Comparison of ENCODE assay signal across 10 cellular contexts in genomic region chr10:4343798-4344370, GRCh38.
DNase-seq lines count a peak whose midpoint lies in the region; TF ChIP-seq lines count a peak whose summit lies in the region.
"Had no signal": no experiment of that assay in that cellular context is flagged by ENCODE, and none has a peak within 500 bp of the region (broad histone marks: within the 10 kb centered on the region; RNA-seq: fewer than 3 reads in every experiment).

No MANE protein-coding gene starts in this region.

- peak overlapping the region; percentile 76 for H3K14ac ChIP-seq in trophoblast cell (ENCODE audit: low read length)

- peak overlapping the region; percentile 41 for H3K9ac ChIP-seq in fibroblast of lung (ENCODE audit: insufficient read depth, low read length)
- H3K9ac ChIP-seq in trophoblast cell (ENCODE audit: low read length), result no peak overlapping the region

- H3K18ac ChIP-seq in trophoblast cell (ENCODE audit: low read length), result peak overlapping the region; percentile 51

- no CpG with 5 or more reads among the region's 5 CpGs for WGBS in trophoblast cell (ENCODE audit: extremely low coverage, insufficient coverage, insufficient read length)

- H3K27me3 ChIP-seq in SJSA1 (replicated peaks), result no peaks in the 10 kb centered on the region
- no peaks in the 10 kb centered on the region for H3K27me3 ChIP-seq in fibroblast of lung (ENCODE audit: control insufficient read depth, insufficient read depth, low read length)
- H3K27me3 ChIP-seq in trophoblast cell (ENCODE audit: insufficient read depth, low read length), result no peaks in the 10 kb centered on the region

- peak overlapping the region; percentile 18 for H3K4ac ChIP-seq in trophoblast cell (ENCODE audit: low read depth, low read length)

- no peaks in the 10 kb centered on the region for H3K79me2 ChIP-seq in fibroblast of lung (ENCODE audit: control insufficient read depth, insufficient read depth, low read length)
- no peaks in the 10 kb centered on the region for H3K79me2 ChIP-seq in trophoblast cell (ENCODE audit: control insufficient read depth, insufficient read depth, low read length, poor library complexity)

- H4K12ac ChIP-seq in trophoblast cell (ENCODE audit: low read depth, low read length), result peak overlapping the region; percentile 10

- H2AK5ac ChIP-seq in trophoblast cell (ENCODE audit: low read length), result peak overlapping the region; percentile 84

- peak overlapping the region; percentile 90 for H2BK12ac ChIP-seq in trophoblast cell (ENCODE audit: low read length)

- peak overlapping the region; percentile 97 for H2BK5ac ChIP-seq in trophoblast cell (ENCODE audit: low read depth, low read length, poor library complexity)

- H2BK120ac ChIP-seq in trophoblast cell (ENCODE audit: insufficient read depth, low read length, poor library complexity), result peak overlapping the region; percentile 93

- TF ChIP-seq CTCF in AG10803 (conservative IDR thresholded peaks at IDR 0.05; ENCODE audit: low read length) (0 out of 2 replicates have a peak, but pooled peaks have one; percentile 13), fibroblast of lung (conservative IDR thresholded peaks at IDR 0.05 in 1 of 2, IDR thresholded peaks at IDR 0.05 in 1 of 2; ENCODE audit: low read depth in 1 of 2, low read length in 2 of 2) (no peak)

- peak overlapping the region; percentile 92 for H4K91ac ChIP-seq in trophoblast cell (ENCODE audit: low read depth, low read length)

- H2AFZ ChIP-seq in fibroblast of lung (ENCODE audit: low read length) (peak overlapping the region; percentile 68), trophoblast cell (ENCODE audit: insufficient read depth, low read length, poor library complexity) (peak overlapping the region; percentile 55)

- H3K36me3 ChIP-seq in SJSA1 (no peaks in the 10 kb centered on the region), fibroblast of lung (ENCODE audit: control insufficient read depth, insufficient read depth, low read length) (no peaks in the 10 kb centered on the region), trophoblast cell (ENCODE audit: control insufficient read depth in 1 of 2, insufficient read depth in 2 of 2, low read length in 2 of 2) (no peaks in the 10 kb centered on the region)

- DNase-seq in AG10803 (ENCODE audit: low read depth) (peak; percentile 28), SJSA1 (ENCODE audit: low read depth in 1 of 2, low spot score in 2 of 2) (no peak), fibroblast of lung (ENCODE audit: low read depth in 2 of 2) (peak in 1 of 2 donors; percentile 6), trophoblast cell (no peak), SK-N-DZ (ENCODE audit: low spot score) (no peak), COLO829 (ENCODE audit: low spot score) (no peak), NCI-H82 (lab: John Stamatoyannopoulos, UW) (no peak)
- DNase-seq in stimulated activated CD4-positive, alpha-beta T cell treated with anti-CD3 and anti-CD28 coated beads, Interleukin-15, amount 100 ng/mL, for 24 hours, result no peak
- DNase-seq: activated naive CD4-positive, alpha-beta T cell; NCI-H1092 treated with DMSO at 0.1 percent for 48 hours had no signal

- H4K20me1 ChIP-seq in fibroblast of lung (ENCODE audit: control insufficient read depth, extremely low read depth, insufficient read depth, low read length), result no peaks in the 10 kb centered on the region

- no peak overlapping the region for H3K23ac ChIP-seq in trophoblast cell (ENCODE audit: low read length)

- peaks cover 14% of the 10 kb centered on the region for H3K79me1 ChIP-seq in trophoblast cell (ENCODE audit: low read length)

- peak overlapping the region; percentile 60 for H3K4me2 ChIP-seq in fibroblast of lung (ENCODE audit: extremely low read depth, insufficient read depth, low read length)
- H3K4me2 ChIP-seq in trophoblast cell (ENCODE audit: low read length), result peak overlapping the region; percentile 35

- peak overlapping the region; percentile 60 for H3K27ac ChIP-seq in SJSA1
- peak overlapping the region; percentile 91 for H3K27ac ChIP-seq in fibroblast of lung (ENCODE audit: insufficient read depth, low read length)
- peak overlapping the region; percentile 94 for H3K27ac ChIP-seq in trophoblast cell (ENCODE audit: low read depth, low read length)

- H3K4me3 ChIP-seq in AG10803 (ENCODE audit: low read length) (no peak overlapping the region), SJSA1 (no peak overlapping the region), fibroblast of lung (replicated peaks in 1 of 4; ENCODE audit: control extremely low read depth in 1 of 4, insufficient read depth in 1 of 4, low read depth in 3 of 4, low read length in 4 of 4) (no peak overlapping the region), trophoblast cell (ENCODE audit: low read depth, low read length) (no peak overlapping the region)

- H3K9me3 ChIP-seq in SJSA1 (replicated peaks), result no peaks in the 10 kb centered on the region
- H3K9me3 ChIP-seq in fibroblast of lung (ENCODE audit: control insufficient read depth, insufficient read depth, low read depth, low read length), result no peaks in the 10 kb centered on the region
- no peaks in the 10 kb centered on the region for H3K9me3 ChIP-seq in trophoblast cell (ENCODE audit: insufficient read depth, low read depth, low read length)

- H3K4me1 ChIP-seq in SJSA1 (replicated peaks) (peaks cover 12% of the 10 kb centered on the region), fibroblast of lung (ENCODE audit: control insufficient read depth, extremely low read depth, insufficient read depth, low read length) (peaks cover 15% of the 10 kb centered on the region), trophoblast cell (ENCODE audit: control insufficient read depth in 1 of 2, insufficient read depth in 2 of 2, low read length in 2 of 2) (peaks cover 6 to 7% of the 10 kb centered on the region in 2 experiments)

- peak overlapping the region; percentile 49 for H4K8ac ChIP-seq in trophoblast cell (ENCODE audit: low read depth, low read length)
